ENCODE assay signal across 28 cellular contexts in genomic region chr1:167182571-167183320, GRCh38.
"Had no signal": no experiment of that assay in that cellular context is flagged by ENCODE, and none has a peak within 500 bp of the region (broad histone marks: within the 10 kb centered on the region; RNA-seq: fewer than 3 reads in every experiment).

No MANE protein-coding gene starts in this region.

- H3K9me3 ChIP-seq: stomach, suprapubic skin, testis, thoracic aorta, thyroid gland, tibial artery, tibial nerve, transverse colon, upper lobe of left lung, upper lobe of right lung, uterus, vagina had no signal

- H3K27ac ChIP-seq: stomach, suprapubic skin, testis, thoracic aorta, thyroid gland, tibial artery, tibial nerve, transverse colon, upper lobe of left lung, upper lobe of right lung, uterus, vagina had no signal

- FAIRE-seq: urothelium cell line had no signal

- H3K27ac Mint-ChIP-seq: stimulated activated effector memory CD8-positive, alpha-beta T cell treated with anti-CD3 and anti-CD28 coated beads, Interleukin-12 subunit alpha, Interleukin-12 subunit beta, amount 100 ng/mL, for 72 hours; stimulated activated memory B cell treated with anti-CD40 and anti-IgM and Interleukin-4, amounts not matched to agents 10 μg/mL and 1 μg/mL and 100 μg/mL, for 72 hours; stimulated activated naive B cell treated with anti-CD40 and anti-IgM and Interleukin-4, amounts not matched to agents 10 μg/mL and 1 μg/mL and 100 μg/mL, for 72 hours; stimulated activated naive CD8-positive, alpha-beta T cell treated with anti-CD3 and anti-CD28 coated beads, Interleukin-15, amount 100 ng/mL, for 72 hours; stimulated activated naive CD8-positive, alpha-beta T cell treated with anti-CD3 and anti-CD28 coated beads, Interleukin-15, Interleukin-2, amounts not matched to agents 100 ng/mL and 50 ng/mL, for 24 hours; type B pancreatic cell had no signal

- ATAC-seq: stimulated activated effector memory CD8-positive, alpha-beta T cell treated with anti-CD3 and anti-CD28 coated beads, Interleukin-12 subunit alpha, Interleukin-12 subunit beta, amount 100 ng/mL, for 72 hours; stimulated activated memory B cell treated with anti-CD40 and anti-IgM and Interleukin-4, amounts not matched to agents 10 μg/mL and 1 μg/mL and 100 μg/mL, for 72 hours; stimulated activated naive B cell treated with anti-CD40 and anti-IgM and Interleukin-4, amounts not matched to agents 10 μg/mL and 1 μg/mL and 100 μg/mL, for 72 hours; stimulated activated naive CD8-positive, alpha-beta T cell treated with anti-CD3 and anti-CD28 coated beads, Interleukin-15, amount 100 ng/mL, for 72 hours; stimulated activated naive CD8-positive, alpha-beta T cell treated with anti-CD3 and anti-CD28 coated beads, Interleukin-15, Interleukin-2, amounts not matched to agents 100 U/mL and 50 U/mL, for 24 hours; upper lobe of right lung had no signal

- H3K4me3 Mint-ChIP-seq: stimulated activated effector memory CD8-positive, alpha-beta T cell treated with anti-CD3 and anti-CD28 coated beads, Interleukin-12 subunit alpha, Interleukin-12 subunit beta, amount 100 ng/mL, for 72 hours; stimulated activated memory B cell treated with anti-CD40 and anti-IgM and Interleukin-4, amounts not matched to agents 10 μg/mL and 1 μg/mL and 100 μg/mL, for 72 hours; stimulated activated naive B cell treated with anti-CD40 and anti-IgM and Interleukin-4, amounts not matched to agents 10 μg/mL and 1 μg/mL and 100 μg/mL, for 72 hours; stimulated activated naive CD8-positive, alpha-beta T cell treated with anti-CD3 and anti-CD28 coated beads, Interleukin-15, amount 100 ng/mL, for 72 hours; stimulated activated naive CD8-positive, alpha-beta T cell treated with anti-CD3 and anti-CD28 coated beads, Interleukin-15, Interleukin-2, amounts not matched to agents 100 ng/mL and 50 ng/mL, for 24 hours; type B pancreatic cell had no signal

- DNase-seq: stimulated activated CD4-positive, alpha-beta T cell treated with anti-CD3 and anti-CD28 coated beads, Interleukin-2, amount 100 ng/mL, for 48 hours; stimulated activated CD4-positive, alpha-beta T cell treated with anti-CD3 and anti-CD28 coated beads, Interleukin-4, amount 100 ng/mL, for 1 hour; stimulated activated CD4-positive, alpha-beta T cell treated with anti-CD3 and anti-CD28 coated beads, Interleukin-4, amount 100 ng/mL, for 24 hours; stimulated activated CD4-positive, alpha-beta T cell treated with anti-CD3 and anti-CD28 coated beads, Interleukin-4, amount 100 ng/mL, for 4 hours; stimulated activated CD8-positive, alpha-beta memory T cell treated with anti-CD3 and anti-CD28 coated beads, Interleukin-4, amount 100 ng/mL, for 48 hours; stimulated activated naive B cell treated with anti-CD40 and anti-IgM and Interleukin-4, amounts not matched to agents 10 μg/mL and 1 μg/mL and 100 μg/mL, for 72 hours; stimulated activated naive CD4-positive, alpha-beta T cell; stimulated activated naive CD4-positive, alpha-beta T cell treated with Interleukin-2 at 50 U/mL for 16 hours; stimulated activated naive CD8-positive, alpha-beta T cell treated with anti-CD3 and anti-CD28 coated beads, Interleukin-15, amount 100 ng/mL, for 72 hours; stimulated activated naive CD8-positive, alpha-beta T cell treated with anti-CD3 and anti-CD28 coated beads, Interleukin-15, Interleukin-2, amounts not matched to agents 100 U/mL and 50 U/mL, for 24 hours; stomach; substantia nigra; testis; thyroid gland; tibial artery; transverse colon; upper lobe of left lung; upper lobe of right lung; uterus had no signal

- H3K27me3 ChIP-seq: stomach, suprapubic skin, testis, thyroid gland, tibial artery, tibial nerve, transverse colon, upper lobe of left lung, upper lobe of right lung, uterus, vagina had no signal

- H3K36me3 Mint-ChIP-seq: stimulated activated effector memory CD8-positive, alpha-beta T cell treated with anti-CD3 and anti-CD28 coated beads, Interleukin-12 subunit alpha, Interleukin-12 subunit beta, amount 100 ng/mL, for 72 hours; stimulated activated memory B cell treated with anti-CD40 and anti-IgM and Interleukin-4, amounts not matched to agents 10 μg/mL and 1 μg/mL and 100 μg/mL, for 72 hours; stimulated activated naive B cell treated with anti-CD40 and anti-IgM and Interleukin-4, amounts not matched to agents 10 μg/mL and 1 μg/mL and 100 μg/mL, for 72 hours; type B pancreatic cell had no signal

- H3K4me3 ChIP-seq: stomach, suprapubic skin, testis, thoracic aorta, thyroid gland, tibial artery, tibial nerve, transverse colon, upper lobe of left lung, upper lobe of right lung, uterus, vagina had no signal

- H3K27me3 Mint-ChIP-seq: stimulated activated memory B cell treated with anti-CD40 and anti-IgM and Interleukin-4, amounts not matched to agents 10 μg/mL and 1 μg/mL and 100 μg/mL, for 72 hours; stimulated activated naive CD8-positive, alpha-beta T cell treated with anti-CD3 and anti-CD28 coated beads, Interleukin-15, amount 100 ng/mL, for 72 hours; stimulated activated naive CD8-positive, alpha-beta T cell treated with anti-CD3 and anti-CD28 coated beads, Interleukin-15, Interleukin-2, amounts not matched to agents 100 ng/mL and 50 ng/mL, for 24 hours had no signal

- H3K4me1 Mint-ChIP-seq: stimulated activated effector memory CD8-positive, alpha-beta T cell treated with anti-CD3 and anti-CD28 coated beads, Interleukin-12 subunit alpha, Interleukin-12 subunit beta, amount 100 ng/mL, for 72 hours; stimulated activated memory B cell treated with anti-CD40 and anti-IgM and Interleukin-4, amounts not matched to agents 10 μg/mL and 1 μg/mL and 100 μg/mL, for 72 hours; stimulated activated naive B cell treated with anti-CD40 and anti-IgM and Interleukin-4, amounts not matched to agents 10 μg/mL and 1 μg/mL and 100 μg/mL, for 72 hours; stimulated activated naive CD8-positive, alpha-beta T cell treated with anti-CD3 and anti-CD28 coated beads, Interleukin-15, amount 100 ng/mL, for 72 hours had no signal

- H3K4me1 ChIP-seq: stomach, suprapubic skin, thyroid gland, tibial nerve, transverse colon, upper lobe of left lung, upper lobe of right lung, uterus, vagina had no signal

- H3K36me3 ChIP-seq: stomach, suprapubic skin, thoracic aorta, thyroid gland, tibial artery, tibial nerve, transverse colon, upper lobe of left lung, upper lobe of right lung, uterus, vagina had no signal

- H3K9me3 Mint-ChIP-seq: stimulated activated effector memory CD8-positive, alpha-beta T cell treated with anti-CD3 and anti-CD28 coated beads, Interleukin-12 subunit alpha, Interleukin-12 subunit beta, amount 100 ng/mL, for 72 hours; stimulated activated memory B cell treated with anti-CD40 and anti-IgM and Interleukin-4, amounts not matched to agents 10 μg/mL and 1 μg/mL and 100 μg/mL, for 72 hours; stimulated activated naive B cell treated with anti-CD40 and anti-IgM and Interleukin-4, amounts not matched to agents 10 μg/mL and 1 μg/mL and 100 μg/mL, for 72 hours; stimulated activated naive CD8-positive, alpha-beta T cell treated with anti-CD3 and anti-CD28 coated beads, Interleukin-15, amount 100 ng/mL, for 72 hours; stimulated activated naive CD8-positive, alpha-beta T cell treated with anti-CD3 and anti-CD28 coated beads, Interleukin-15, Interleukin-2, amounts not matched to agents 100 ng/mL and 50 ng/mL, for 24 hours had no signal
